ENCODE assay signal across 20 cellular contexts in genomic region chr1:102120910-102121309, GRCh38.
"Had no signal": no experiment of that assay in that cellular context is flagged by ENCODE, and none has a peak within 500 bp of the region (broad histone marks: within the 10 kb centered on the region; RNA-seq: fewer than 3 reads in every experiment).

No MANE protein-coding gene starts in this region.

- DNase-seq: activated CD4-positive, alpha-beta T cell treated with anti-CD3 and anti-CD28 coated beads, Interleukin-2, amount 50 U/mL, for 48 hours; activated CD8-positive, alpha-beta memory T cell treated with anti-CD3 and anti-CD28 coated beads, Interleukin-2, amount 10 ng/mL, durations not matched to agents 7 days and 5 days; activated effector memory CD4-positive, alpha-beta T cell treated with anti-CD3 and anti-CD28 coated beads, Interleukin-2, amount 50 U/mL, for 16 hours; activated T-cell treated with anti-CD3 and anti-CD28 coated beads, Interleukin-2, amount 50 U/mL, for 24 hours; amniotic stem cell; effector memory CD4-positive, alpha-beta T cell; gastrocnemius medialis; heart right ventricle; mesenchymal stem cell; stimulated activated CD4-positive, alpha-beta T cell treated with anti-CD3 and anti-CD28 coated beads, Interleukin-15, amount 100 ng/mL, for 24 hours; stimulated activated CD4-positive, alpha-beta T cell treated with anti-CD3 and anti-CD28 coated beads, Interleukin-4, amount 100 ng/mL, for 4 hours; stimulated activated naive CD8-positive, alpha-beta T cell treated with anti-CD3 and anti-CD28 coated beads, Interleukin-15, amount 100 ng/mL, for 72 hours; testis had no signal

- H3K27ac Mint-ChIP-seq: activated CD8-positive, alpha-beta memory T cell treated with anti-CD3 and anti-CD28 coated beads, Interleukin-2, amount 10 ng/mL, durations not matched to agents 7 days and 5 days; activated naive CD4-positive, alpha-beta T cell treated with anti-CD3 and anti-CD28 coated beads, Interleukin-2, amount 50 U/mL, for 72 hours; activated T-cell treated with anti-CD3 and anti-CD28 coated beads, Interleukin-2, amount 50 U/mL, for 24 hours; brain; natural killer cell treated with Interleukin-12 subunit alpha and Interleukin-12 subunit beta and Interleukin-15 and Interleukin-18, amount 100 ng/mL, for 72 hours; stimulated activated naive CD8-positive, alpha-beta T cell treated with anti-CD3 and anti-CD28 coated beads, Interleukin-15, amount 100 ng/mL, for 72 hours had no signal

- H3K4me3 Mint-ChIP-seq: activated CD8-positive, alpha-beta memory T cell treated with anti-CD3 and anti-CD28 coated beads, Interleukin-2, amount 10 ng/mL, durations not matched to agents 7 days and 5 days; activated T-cell treated with anti-CD3 and anti-CD28 coated beads, Interleukin-2, amount 50 U/mL, for 24 hours; brain; central memory CD8-positive, alpha-beta T cell; natural killer cell treated with Interleukin-12 subunit alpha and Interleukin-12 subunit beta and Interleukin-15 and Interleukin-18, amount 100 ng/mL, for 72 hours; stimulated activated naive CD8-positive, alpha-beta T cell treated with anti-CD3 and anti-CD28 coated beads, Interleukin-15, amount 100 ng/mL, for 72 hours had no signal

- ATAC-seq: activated CD4-positive, CD25-positive, alpha-beta regulatory T cell treated with anti-CD3 and anti-CD28 coated beads, Interleukin-2, amount 50 U/mL, for 24 hours; activated CD8-positive, alpha-beta memory T cell treated with anti-CD3 and anti-CD28 coated beads, Interleukin-2, amount 10 ng/mL, durations not matched to agents 7 days and 5 days; activated naive CD4-positive, alpha-beta T cell treated with anti-CD3 and anti-CD28 coated beads, Interleukin-2, amount 50 U/mL, for 72 hours; gastrocnemius medialis; heart right ventricle; left lobe of liver; natural killer cell treated with Interleukin-12 subunit alpha and Interleukin-12 subunit beta and Interleukin-15 and Interleukin-18, amount 100 ng/mL, for 72 hours; stimulated activated naive CD8-positive, alpha-beta T cell treated with anti-CD3 and anti-CD28 coated beads, Interleukin-15, amount 100 ng/mL, for 72 hours had no signal

- H3K4me1 Mint-ChIP-seq: activated CD8-positive, alpha-beta memory T cell treated with anti-CD3 and anti-CD28 coated beads, Interleukin-2, amount 10 ng/mL, durations not matched to agents 7 days and 5 days; brain; central memory CD8-positive, alpha-beta T cell; stimulated activated naive CD8-positive, alpha-beta T cell treated with anti-CD3 and anti-CD28 coated beads, Interleukin-15, amount 100 ng/mL, for 72 hours had no signal

- H3K9me3 Mint-ChIP-seq: activated naive CD4-positive, alpha-beta T cell treated with anti-CD3 and anti-CD28 coated beads, Interleukin-2, amount 50 U/mL, for 72 hours; brain had no signal

- H3K36me3 Mint-ChIP-seq: activated CD8-positive, alpha-beta memory T cell treated with anti-CD3 and anti-CD28 coated beads, Interleukin-2, amount 10 ng/mL, durations not matched to agents 7 days and 5 days; activated naive CD4-positive, alpha-beta T cell treated with anti-CD3 and anti-CD28 coated beads, Interleukin-2, amount 50 U/mL, for 72 hours; brain; natural killer cell treated with Interleukin-12 subunit alpha and Interleukin-12 subunit beta and Interleukin-15 and Interleukin-18, amount 100 ng/mL, for 72 hours had no signal

- H3K4me3 ChIP-seq: gastrocnemius medialis, heart right ventricle, testis had no signal

- H3K4me1 ChIP-seq: gastrocnemius medialis, heart right ventricle, testis had no signal

- H3K27me3 Mint-ChIP-seq: activated CD8-positive, alpha-beta memory T cell treated with anti-CD3 and anti-CD28 coated beads, Interleukin-2, amount 10 ng/mL, durations not matched to agents 7 days and 5 days; activated T-cell treated with anti-CD3 and anti-CD28 coated beads, Interleukin-2, amount 50 U/mL, for 24 hours; brain; central memory CD8-positive, alpha-beta T cell; natural killer cell treated with Interleukin-12 subunit alpha and Interleukin-12 subunit beta and Interleukin-15 and Interleukin-18, amount 100 ng/mL, for 72 hours; stimulated activated naive CD8-positive, alpha-beta T cell treated with anti-CD3 and anti-CD28 coated beads, Interleukin-15, amount 100 ng/mL, for 72 hours had no signal

- H3K9me3 ChIP-seq: gastrocnemius medialis, heart right ventricle, testis had no signal

- H3K27me3 ChIP-seq: gastrocnemius medialis, heart right ventricle, testis had no signal

- H3K36me3 ChIP-seq: gastrocnemius medialis, heart right ventricle had no signal

- FAIRE-seq: islet of Langerhans had no signal

- H3K27ac ChIP-seq: gastrocnemius medialis, heart right ventricle, testis had no signal
